ENCODE assay signal across 18 cellular contexts in the genomic region with DNA sequence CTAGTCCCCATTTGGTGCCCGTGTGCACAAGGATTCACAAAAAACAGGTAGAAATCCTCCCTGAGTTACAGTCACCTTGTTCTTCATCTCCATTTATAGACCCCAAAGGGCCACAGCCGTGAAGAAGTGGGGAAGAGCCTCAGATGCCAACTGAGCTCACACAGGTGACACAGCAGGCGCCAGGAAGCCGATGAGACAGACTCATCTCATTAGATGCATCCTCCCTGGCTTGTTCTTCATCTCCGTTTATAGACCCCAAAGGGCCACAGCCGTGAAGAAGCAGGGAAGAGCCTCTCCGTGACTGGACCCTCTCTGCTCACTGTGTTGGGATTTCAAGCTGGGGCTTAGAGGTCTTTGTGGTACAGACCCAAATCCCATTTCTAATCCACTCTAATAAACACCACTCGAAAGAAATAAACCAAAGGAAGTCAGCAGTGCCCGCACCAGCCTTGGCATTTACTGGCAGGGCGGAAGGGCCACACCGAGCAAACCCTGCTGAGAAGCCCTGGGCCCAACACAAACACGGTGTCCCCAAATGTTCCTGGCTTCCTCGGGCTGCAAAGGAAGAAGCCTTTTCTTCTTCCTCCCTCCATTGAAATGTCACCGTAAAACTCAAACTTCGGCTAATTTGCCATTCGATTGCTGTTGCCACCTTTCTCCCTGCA. TPM values are rescaled to one million over a fixed set of nuclear protein-coding genes. Genes with fewer than 3 reads are reported as not detected.
A peak's percentile ranks its signal among the peaks of the same experiment; 100 is the strongest.
DNase-seq lines count a peak whose midpoint lies in the region; ATAC-seq and TF ChIP-seq lines count a peak whose summit lies in the region.
"Had no signal": no experiment of that assay in that cellular context is flagged by ENCODE, and none has a peak within 500 bp of the region (broad histone marks: within the 10 kb centered on the region; RNA-seq: fewer than 3 reads in every experiment).

No MANE protein-coding gene starts in this region.

- H3K4me3 Mint-ChIP-seq in chondrocyte (ENCODE audit: unreplicated experiment) (no peak overlapping the region), nephron progenitor cell (no peak overlapping the region)
- no peak overlapping the region for H3K4me3 Mint-ChIP-seq in activated CD8-positive, alpha-beta T cell treated with anti-CD3 and anti-CD28 coated beads, Interleukin-2, amount 10 ng/mL, durations not matched to agents 7 days and 5 days
- H3K4me3 Mint-ChIP-seq: CD8-positive, alpha-beta T cell had no signal

- H3K9me3 Mint-ChIP-seq in chondrocyte (ENCODE audit: low read depth): no peaks in the 10 kb centered on the region
- no peaks in the 10 kb centered on the region for H3K9me3 Mint-ChIP-seq in nephron progenitor cell
- H3K9me3 Mint-ChIP-seq in activated CD8-positive, alpha-beta T cell treated with anti-CD3 and anti-CD28 coated beads, Interleukin-2, amount 10 ng/mL, durations not matched to agents 7 days and 5 days (ENCODE audit: insufficient read depth): no peaks in the 10 kb centered on the region
- H3K9me3 Mint-ChIP-seq: CD8-positive, alpha-beta T cell had no signal

- POLR2A ChIA-PET in activated CD8-positive, alpha-beta T cell treated with anti-CD3 and anti-CD28 coated beads, Interleukin-2, amount 10 ng/mL, durations not matched to agents 7 days and 5 days (lab: Charles Lee): no interaction called here

- H3K27me3 Mint-ChIP-seq in chondrocyte (ENCODE audit: low read depth) (peaks cover 2% of the 10 kb centered on the region), nephron progenitor cell (ENCODE audit: low read depth, poor library complexity) (peaks cover 4% of the 10 kb centered on the region)
- no peaks in the 10 kb centered on the region for H3K27me3 Mint-ChIP-seq in activated CD8-positive, alpha-beta T cell treated with anti-CD3 and anti-CD28 coated beads, Interleukin-2, amount 10 ng/mL, durations not matched to agents 7 days and 5 days (ENCODE audit: low read depth)

- H3K4me1 Mint-ChIP-seq in chondrocyte (ENCODE audit: low read depth) (peaks cover 5% of the 10 kb centered on the region), nephron progenitor cell (peaks cover 32% of the 10 kb centered on the region)
- no peaks in the 10 kb centered on the region for H3K4me1 Mint-ChIP-seq in activated CD8-positive, alpha-beta T cell treated with anti-CD3 and anti-CD28 coated beads, Interleukin-2, amount 10 ng/mL, durations not matched to agents 7 days and 5 days (ENCODE audit: low read depth)

- DNase-seq in cardiac septum (ENCODE audit: low spot score) (peak; percentile 29), left ventricle myocardium superior (no peak), chondrocyte (ENCODE audit: low spot score) (peak; percentile 56), nephron progenitor cell (no peak), T-helper 9 cell (no peak)
- no peak for DNase-seq in activated CD8-positive, alpha-beta T cell treated with anti-CD3 and anti-CD28 coated beads, Interleukin-2, amount 10 ng/mL, durations not matched to agents 7 days and 5 days
- DNase-seq: 8988T; CD8-positive, alpha-beta T cell; DMS79; HCEC 1CT; NCI-H1930; NCI-H69; NK-92 treated with Interleukin-12 subunit alpha and Interleukin-12 subunit beta, amount 100 ng/mL, for 24 hours had no signal

- TF ChIP-seq CTCF in chondrocyte (IDR thresholded peaks at IDR 0.05): no peak
- TF ChIP-seq CTCF in nephron progenitor cell (IDR thresholded peaks at IDR 0.05): no peak

- peak overlapping the region; percentile 83 for H3K27ac ChIP-seq in temporal lobe (ENCODE audit: low read depth, low read length)
- H3K27ac ChIP-seq: HL-60 had no signal

- CTCF ChIA-PET in activated CD8-positive, alpha-beta T cell treated with anti-CD3 and anti-CD28 coated beads, Interleukin-2, amount 10 ng/mL, durations not matched to agents 7 days and 5 days (lab: Charles Lee): no interaction called here

- intact Hi-C loops in cardiac septum (cut with DNase I) (no loop called here), left ventricle myocardium superior (cut with micrococcal nuclease) (no loop called here)

- no peak overlapping the region for H3K27ac Mint-ChIP-seq in chondrocyte (ENCODE audit: unreplicated experiment)
- H3K27ac Mint-ChIP-seq in nephron progenitor cell: peak overlapping the region; percentile 42
- H3K27ac Mint-ChIP-seq in activated CD8-positive, alpha-beta T cell treated with anti-CD3 and anti-CD28 coated beads, Interleukin-2, amount 10 ng/mL, durations not matched to agents 7 days and 5 days: no peak overlapping the region
- H3K27ac Mint-ChIP-seq: CD8-positive, alpha-beta T cell had no signal

- H3K36me3 Mint-ChIP-seq in chondrocyte (ENCODE audit: low read depth): no peaks in the 10 kb centered on the region
- H3K36me3 Mint-ChIP-seq in nephron progenitor cell (ENCODE audit: low read depth): no peaks in the 10 kb centered on the region
- no peaks in the 10 kb centered on the region for H3K36me3 Mint-ChIP-seq in activated CD8-positive, alpha-beta T cell treated with anti-CD3 and anti-CD28 coated beads, Interleukin-2, amount 10 ng/mL, durations not matched to agents 7 days and 5 days (ENCODE audit: low read depth)
- H3K36me3 Mint-ChIP-seq: CD8-positive, alpha-beta T cell had no signal

- ATAC-seq in left ventricle myocardium superior: no peak
- no peak for ATAC-seq in HG03196 (IDR thresholded peaks at IDR 0.05; ENCODE audit: unreplicated experiment)
- ATAC-seq in activated CD8-positive, alpha-beta T cell treated with anti-CD3 and anti-CD28 coated beads, Interleukin-2, amount 10 ng/mL, durations not matched to agents 7 days and 5 days: no peak
- ATAC-seq: CD8-positive, alpha-beta T cell had no signal

RNA-seq across cellular contexts. Expression of a gene that starts 44.8 kb away (rescaled TPM):
- total RNA-seq in cardiac septum (6.4 TPM), left ventricle myocardium superior (3.9 TPM), chondrocyte (0.31 to 0.64 TPM (median 0.32 TPM) in 3 replicates), temporal lobe (40.1 TPM)
- not detected for total RNA-seq in activated CD8-positive, alpha-beta T cell treated with anti-CD3 and anti-CD28 coated beads, Interleukin-2, amount 10 ng/mL, durations not matched to agents 7 days and 5 days
- total RNA-seq: OCI-LY7, RPMI7951 had no signal

Comparison
In these comparisons a context has a peak if more than half of its experiments do, and no peak if none do; other contexts are left out.
1. DNase-seq: peak in cardiac septum (single experiment) and chondrocyte (single experiment); none in left ventricle myocardium superior (single experiment), nephron progenitor cell (single experiment), T-helper 9 cell (single experiment) and activated CD8-positive, alpha-beta T cell treated with anti-CD3 and anti-CD28 coated beads, Interleukin-2, amount 10 ng/mL, durations not matched to agents 7 days and 5 days (single experiment).